Comparison of ENCODE assay signal across 13 cellular contexts in the genomic region with DNA sequence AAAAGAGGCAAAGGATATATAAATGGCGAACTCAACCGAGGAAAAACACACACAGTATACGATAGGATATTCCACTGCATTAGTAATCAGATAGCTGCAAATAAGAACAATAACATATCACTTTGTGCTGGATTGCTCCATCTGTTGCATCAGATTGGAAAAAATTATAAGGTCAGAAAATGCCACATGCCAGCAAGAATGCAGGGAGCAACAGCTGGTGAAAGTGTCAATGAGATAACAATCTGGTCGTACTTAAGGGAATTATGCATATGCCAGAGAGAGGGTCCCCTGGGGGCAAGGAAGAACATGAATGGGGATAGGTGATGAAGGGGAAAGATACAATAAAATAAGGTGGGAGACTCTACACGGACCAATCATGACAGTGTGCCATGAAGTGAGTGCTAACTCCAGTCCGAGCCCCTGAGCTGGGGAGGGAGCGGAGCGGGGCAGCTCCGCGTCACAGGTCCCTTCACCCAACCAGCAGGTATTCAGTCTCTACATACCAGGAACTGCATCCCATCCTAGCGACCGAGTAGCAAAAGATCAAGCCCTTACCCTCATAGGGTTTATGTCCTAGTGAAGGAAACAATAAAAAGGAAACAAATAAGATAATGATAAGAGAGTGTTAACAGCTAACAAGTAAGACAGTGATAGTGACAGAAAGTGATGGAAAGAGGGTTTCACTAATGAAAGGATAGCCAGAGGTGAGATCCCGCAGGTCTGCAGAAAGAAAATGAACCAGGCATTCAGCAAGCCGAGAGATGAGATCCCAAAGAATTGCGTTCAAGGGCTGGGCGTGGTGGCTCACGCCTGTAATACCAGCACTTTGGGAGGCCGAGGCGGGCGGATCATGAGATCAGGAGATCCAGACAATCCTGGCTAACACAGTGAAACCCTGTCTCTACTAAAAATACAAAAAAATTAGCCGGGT. TPM values are rescaled to one million over a fixed set of nuclear protein-coding genes. Genes with fewer than 3 reads are reported as not detected.
DNase-seq lines count a peak whose midpoint lies in the region; ATAC-seq and TF ChIP-seq lines count a peak whose summit lies in the region.
"Had no signal": no experiment of that assay in that cellular context is flagged by ENCODE, and none has a peak within 500 bp of the region (broad histone marks: within the 10 kb centered on the region; RNA-seq: fewer than 3 reads in every experiment).

No MANE protein-coding gene starts in this region.

- H3K9me3 ChIP-seq in iPS-18a (ENCODE audit: control insufficient read depth, low read depth, low read length) = no peaks in the 10 kb centered on the region
- H3K9me3 ChIP-seq in osteoblast (ENCODE audit: low read depth, low read length) = no peaks in the 10 kb centered on the region

- DNase-seq in stimulated activated naive CD8-positive, alpha-beta T cell treated with anti-CD3 and anti-CD28 coated beads, Interleukin-15, Interleukin-2, amounts not matched to agents 100 U/mL and 50 U/mL, for 24 hours = no peak
- no peak for DNase-seq in activated naive CD8-positive, alpha-beta T cell treated with anti-CD3 and anti-CD28 coated beads, Interleukin-2, amount 10 ng/mL, durations not matched to agents 7 days and 5 days
- no peak for DNase-seq in GM10248 (ENCODE audit: extremely low spot score)
- DNase-seq in NCI-H1417 treated with DMSO at 0.1 percent for 48 hours (lab: John Stamatoyannopoulos, UW) = no peak
- DNase-seq in activated gamma-delta T cell (lab: John Stamatoyannopoulos, UW) = no peak
- no peak for DNase-seq in osteoblast (ENCODE audit: insufficient read length, low spot score, missing footprints)
- DNase-seq: activated T-cell treated with anti-CD3 and anti-CD28 coated beads for 4 hours; brain microvascular endothelial cell; DMS79; stimulated activated CD4-positive, alpha-beta T cell treated with anti-CD3 and anti-CD28 coated beads, Interleukin-12 subunit alpha, Interleukin-12 subunit beta, amount 100 ng/mL, for 4 hours had no signal

- H3K4me1 Mint-ChIP-seq in stimulated activated naive CD8-positive, alpha-beta T cell treated with anti-CD3 and anti-CD28 coated beads, Interleukin-15, Interleukin-2, amounts not matched to agents 100 ng/mL and 50 ng/mL, for 24 hours (ENCODE audit: low read depth) = peaks cover 70% of the 10 kb centered on the region
- H3K4me1 Mint-ChIP-seq in activated naive CD8-positive, alpha-beta T cell treated with anti-CD3 and anti-CD28 coated beads, Interleukin-2, amount 10 ng/mL, durations not matched to agents 7 days and 5 days = peaks cover 23% of the 10 kb centered on the region

- CTCF ChIA-PET in GM10248 (lab: Yijun Ruan, JAX) = interaction anchor here (1.1 kb wide), 1 partner anchor 18 kb away, joined by 3 read pairs; no protein-coding TSS in a partner anchor

- no peaks in the 10 kb centered on the region for H4K20me1 ChIP-seq in osteoblast (ENCODE audit: insufficient read depth, low read length)

- no peak overlapping the region for H2AFZ ChIP-seq in osteoblast (ENCODE audit: low read length)

- H3K4me3 ChIP-seq in iPS-18a (ENCODE audit: low read length) (peak overlapping the region; percentile 38), osteoblast (ENCODE audit: insufficient read depth, low read length) (no peak overlapping the region)
- H3K4me3 ChIP-seq: GM12878 had no signal

- ATAC-seq in stimulated activated naive CD8-positive, alpha-beta T cell treated with anti-CD3 and anti-CD28 coated beads, Interleukin-15, Interleukin-2, amounts not matched to agents 100 U/mL and 50 U/mL, for 24 hours = no peak
- ATAC-seq in activated naive CD8-positive, alpha-beta T cell treated with anti-CD3 and anti-CD28 coated beads, Interleukin-2, amount 10 ng/mL, durations not matched to agents 7 days and 5 days (ENCODE audit: low read depth) = no peak
- ATAC-seq: GM12878 had no signal

- H3K79me2 ChIP-seq in osteoblast (ENCODE audit: insufficient read depth, low read length) = no peaks in the 10 kb centered on the region

- no peak overlapping the region for H3K4me2 ChIP-seq in osteoblast (ENCODE audit: insufficient read depth, low read length)

- H3K27me3 Mint-ChIP-seq in stimulated activated naive CD8-positive, alpha-beta T cell treated with anti-CD3 and anti-CD28 coated beads, Interleukin-15, Interleukin-2, amounts not matched to agents 100 ng/mL and 50 ng/mL, for 24 hours = no peaks in the 10 kb centered on the region
- no peaks in the 10 kb centered on the region for H3K27me3 Mint-ChIP-seq in activated naive CD8-positive, alpha-beta T cell treated with anti-CD3 and anti-CD28 coated beads, Interleukin-2, amount 10 ng/mL, durations not matched to agents 7 days and 5 days

- TF ChIP-seq CTCF in GM10248 (IDR thresholded peaks at IDR 0.05; ENCODE audit: control extremely low read depth, extremely low read depth, low read depth, missing control alignments) (no peak), osteoblast (IDR thresholded peaks at IDR 0.05; ENCODE audit: extremely low read depth, low read depth, low read length) (no peak)

- H3K36me3 ChIP-seq in iPS-18a (ENCODE audit: control insufficient read depth, low read depth, low read length) = no peaks in the 10 kb centered on the region
- H3K36me3 ChIP-seq in osteoblast (ENCODE audit: insufficient read depth, low read length) = no peaks in the 10 kb centered on the region
- H3K36me3 ChIP-seq: brain microvascular endothelial cell had no signal

- H3K4me3 Mint-ChIP-seq in stimulated activated naive CD8-positive, alpha-beta T cell treated with anti-CD3 and anti-CD28 coated beads, Interleukin-15, Interleukin-2, amounts not matched to agents 100 ng/mL and 50 ng/mL, for 24 hours = peak overlapping the region; percentile 5
- H3K4me3 Mint-ChIP-seq in activated naive CD8-positive, alpha-beta T cell treated with anti-CD3 and anti-CD28 coated beads, Interleukin-2, amount 10 ng/mL, durations not matched to agents 7 days and 5 days = no peak overlapping the region

- H3K9me3 Mint-ChIP-seq in stimulated activated naive CD8-positive, alpha-beta T cell treated with anti-CD3 and anti-CD28 coated beads, Interleukin-15, Interleukin-2, amounts not matched to agents 100 ng/mL and 50 ng/mL, for 24 hours = no peaks in the 10 kb centered on the region
- no peaks in the 10 kb centered on the region for H3K9me3 Mint-ChIP-seq in activated naive CD8-positive, alpha-beta T cell treated with anti-CD3 and anti-CD28 coated beads, Interleukin-2, amount 10 ng/mL, durations not matched to agents 7 days and 5 days

- POLR2A ChIA-PET in activated naive CD8-positive, alpha-beta T cell treated with anti-CD3 and anti-CD28 coated beads, Interleukin-2, amount 10 ng/mL, durations not matched to agents 7 days and 5 days (lab: Charles Lee) = no interaction called here
- POLR2A ChIA-PET in GM10248 (lab: Yijun Ruan, JAX) = no interaction called here

- no peak overlapping the region for H3K9ac ChIP-seq in iPS-18a (ENCODE audit: low read length)

- no peaks in the 10 kb centered on the region for H3K27me3 ChIP-seq in iPS-18a (ENCODE audit: control insufficient read depth, insufficient read depth, low read length)
- H3K27me3 ChIP-seq in osteoblast (ENCODE audit: insufficient read depth, low read length) = peaks cover 4% of the 10 kb centered on the region
- H3K27me3 ChIP-seq: brain microvascular endothelial cell had no signal

- H3K4me1 ChIP-seq in iPS-18a (ENCODE audit: control insufficient read depth, low read depth, low read length) (peaks cover 28% of the 10 kb centered on the region), osteoblast (ENCODE audit: insufficient read depth, low read length) (peaks cover 28% of the 10 kb centered on the region)

- peak overlapping the region; percentile 42 for H3K27ac Mint-ChIP-seq in stimulated activated naive CD8-positive, alpha-beta T cell treated with anti-CD3 and anti-CD28 coated beads, Interleukin-15, Interleukin-2, amounts not matched to agents 100 ng/mL and 50 ng/mL, for 24 hours
- H3K27ac Mint-ChIP-seq in activated naive CD8-positive, alpha-beta T cell treated with anti-CD3 and anti-CD28 coated beads, Interleukin-2, amount 10 ng/mL, durations not matched to agents 7 days and 5 days = peak overlapping the region; percentile 3

- H3K36me3 Mint-ChIP-seq in stimulated activated naive CD8-positive, alpha-beta T cell treated with anti-CD3 and anti-CD28 coated beads, Interleukin-15, Interleukin-2, amounts not matched to agents 100 ng/mL and 50 ng/mL, for 24 hours (ENCODE audit: low read depth) = peaks cover 3% of the 10 kb centered on the region
- H3K36me3 Mint-ChIP-seq in activated naive CD8-positive, alpha-beta T cell treated with anti-CD3 and anti-CD28 coated beads, Interleukin-2, amount 10 ng/mL, durations not matched to agents 7 days and 5 days = peaks cover 5% of the 10 kb centered on the region

- H3K27ac ChIP-seq in iPS-18a (ENCODE audit: low read length) (no peak overlapping the region), osteoblast (ENCODE audit: low read depth, low read length) (no peak overlapping the region)
- H3K27ac ChIP-seq: brain microvascular endothelial cell had no signal

RNA-seq across cellular contexts. Expression of a gene that starts 9.4 kb away (rescaled TPM):
- total RNA-seq in activated naive CD8-positive, alpha-beta T cell treated with anti-CD3 and anti-CD28 coated beads, Interleukin-2, amount 10 ng/mL, durations not matched to agents 7 days and 5 days = 10 to 100 TPM; 23.4 to 24.2 TPM
- 1.5 and 2.2 TPM in 2 replicates for total RNA-seq in osteoblast
